In the genomic region with DNA sequence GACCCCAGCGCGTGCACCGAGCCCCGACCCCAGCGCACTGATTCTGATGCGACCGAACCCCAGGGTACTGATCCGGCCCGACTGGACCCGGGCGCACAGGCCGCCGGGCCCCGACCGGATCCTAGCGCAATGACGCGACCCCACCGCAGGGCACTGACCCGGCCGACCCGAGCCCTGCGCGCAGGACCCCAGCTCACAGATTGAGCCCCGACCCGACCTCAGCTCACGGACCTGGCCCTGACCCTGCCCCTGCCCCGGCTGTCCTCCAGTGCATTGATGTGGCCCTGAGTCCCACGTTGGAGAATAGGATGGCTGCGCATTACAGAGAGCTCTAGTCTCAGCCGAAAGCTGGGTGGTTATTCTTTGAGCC, we compare ENCODE assay signal across 8 cellular contexts. TPM values are rescaled to one million over a fixed set of nuclear protein-coding genes. Genes with fewer than 3 reads are reported as not detected.
DNase-seq lines count a peak whose midpoint lies in the region; ATAC-seq lines count a peak whose summit lies in the region.

No MANE protein-coding gene starts in this region.

- DNase-seq in NCI-H748 (lab: John Stamatoyannopoulos, UW; ENCODE audit: unreplicated experiment) (peak; percentile 48), NCI-H748 treated with DMSO at 0.1 percent for 48 hours (lab: John Stamatoyannopoulos, UW) (no peak), memory B cell (ENCODE audit: low spot score in 2 of 2) (no peak), NCI-H1092 (lab: John Stamatoyannopoulos, UW) (no peak), kidney tubule cell (ENCODE audit: low spot score) (no peak)
- DNase-seq in activated naive CD8-positive, alpha-beta T cell treated with anti-CD3 and anti-CD28 coated beads, Interleukin-2, amount 10 ng/mL, durations not matched to agents 7 days and 5 days = no peak
- DNase-seq in activated CD4-positive, CD25-positive, alpha-beta regulatory T cell (lab: John Stamatoyannopoulos, UW) = no peak

- H3K9me3 Mint-ChIP-seq in activated naive CD8-positive, alpha-beta T cell treated with anti-CD3 and anti-CD28 coated beads, Interleukin-2, amount 10 ng/mL, durations not matched to agents 7 days and 5 days = no peaks in the 10 kb centered on the region
- no peaks in the 10 kb centered on the region for H3K9me3 Mint-ChIP-seq in memory B cell

- POLR2A ChIA-PET in activated naive CD8-positive, alpha-beta T cell treated with anti-CD3 and anti-CD28 coated beads, Interleukin-2, amount 10 ng/mL, durations not matched to agents 7 days and 5 days (lab: Charles Lee) = interaction anchor here (0.8 to 1.9 kb wide), 9 partner anchors 9 to 492 kb away, joined by 3 to 5 read pairs (median 3); no protein-coding TSS in a partner anchor

- H3K36me3 Mint-ChIP-seq in activated naive CD8-positive, alpha-beta T cell treated with anti-CD3 and anti-CD28 coated beads, Interleukin-2, amount 10 ng/mL, durations not matched to agents 7 days and 5 days = peaks cover 30% of the 10 kb centered on the region
- peaks cover 9% of the 10 kb centered on the region for H3K36me3 Mint-ChIP-seq in memory B cell

- peaks cover 25% of the 10 kb centered on the region for H3K4me1 Mint-ChIP-seq in activated naive CD8-positive, alpha-beta T cell treated with anti-CD3 and anti-CD28 coated beads, Interleukin-2, amount 10 ng/mL, durations not matched to agents 7 days and 5 days
- H3K4me1 Mint-ChIP-seq in memory B cell = peaks cover 4% of the 10 kb centered on the region

- peak overlapping the region; percentile 84 for H3K4me3 Mint-ChIP-seq in activated naive CD8-positive, alpha-beta T cell treated with anti-CD3 and anti-CD28 coated beads, Interleukin-2, amount 10 ng/mL, durations not matched to agents 7 days and 5 days
- peak overlapping the region; percentile 65 for H3K4me3 Mint-ChIP-seq in memory B cell

- H3K27me3 Mint-ChIP-seq in activated naive CD8-positive, alpha-beta T cell treated with anti-CD3 and anti-CD28 coated beads, Interleukin-2, amount 10 ng/mL, durations not matched to agents 7 days and 5 days = no peaks in the 10 kb centered on the region
- no peaks in the 10 kb centered on the region for H3K27me3 Mint-ChIP-seq in memory B cell

- ATAC-seq in HG03175 (IDR thresholded peaks at IDR 0.05; ENCODE audit: unreplicated experiment) = peak; percentile 23
- ATAC-seq in activated naive CD8-positive, alpha-beta T cell treated with anti-CD3 and anti-CD28 coated beads, Interleukin-2, amount 10 ng/mL, durations not matched to agents 7 days and 5 days (ENCODE audit: low read depth) = peak; percentile 13
- ATAC-seq in memory B cell (ENCODE audit: low read depth) = no peak

- peak overlapping the region; percentile 76 for H3K27ac Mint-ChIP-seq in activated naive CD8-positive, alpha-beta T cell treated with anti-CD3 and anti-CD28 coated beads, Interleukin-2, amount 10 ng/mL, durations not matched to agents 7 days and 5 days
- no peak overlapping the region for H3K27ac Mint-ChIP-seq in memory B cell

RNA-seq across cellular contexts. Expression of a gene that starts 0.4 kb away (rescaled TPM):
- total RNA-seq in activated naive CD8-positive, alpha-beta T cell treated with anti-CD3 and anti-CD28 coated beads, Interleukin-2, amount 10 ng/mL, durations not matched to agents 7 days and 5 days = 10 to 100 TPM; 18.3 to 20.9 TPM

RNA-seq across cellular contexts. Expression of a gene that starts 0.5 kb away (rescaled TPM):
- 10 to 100 TPM; 63.5 to 65.6 TPM for total RNA-seq in activated naive CD8-positive, alpha-beta T cell treated with anti-CD3 and anti-CD28 coated beads, Interleukin-2, amount 10 ng/mL, durations not matched to agents 7 days and 5 days

RNA-seq across cellular contexts. Expression of a gene that starts 42.3 kb away (rescaled TPM):
- 10 to 100 TPM; 10.2 to 12.8 TPM for total RNA-seq in activated naive CD8-positive, alpha-beta T cell treated with anti-CD3 and anti-CD28 coated beads, Interleukin-2, amount 10 ng/mL, durations not matched to agents 7 days and 5 days
